11 cellular contexts compared by ENCODE assay signal in genomic region chr4:182018691-182019090, GRCh38.
DNase-seq lines count a peak whose midpoint lies in the region; ATAC-seq and TF ChIP-seq lines count a peak whose summit lies in the region.
"Had no signal": no experiment of that assay in that cellular context is flagged by ENCODE, and none has a peak within 500 bp of the region (broad histone marks: within the 10 kb centered on the region; RNA-seq: fewer than 3 reads in every experiment).

No MANE protein-coding gene starts in this region.

- H3K4me3 Mint-ChIP-seq in glutamatergic neuron (ENCODE audit: unreplicated experiment) = no peak overlapping the region
- H3K4me3 Mint-ChIP-seq: neural crest cell had no signal

- no peak for TF ChIP-seq CTCF in glutamatergic neuron (IDR thresholded peaks at IDR 0.05; ENCODE audit: partially characterized antibody, unreplicated experiment)
- TF ChIP-seq CTCF in right atrium auricular region (IDR thresholded peaks at IDR 0.05) = no peak
- TF ChIP-seq CTCF in coronary artery (IDR thresholded peaks at IDR 0.05) = no peak

- H3K4me3 ChIP-seq in right atrium auricular region (no peak overlapping the region), coronary artery (no peak overlapping the region)

- H3K36me3 Mint-ChIP-seq in glutamatergic neuron (ENCODE audit: unreplicated experiment) = no peaks in the 10 kb centered on the region

- DNase-seq in glutamatergic neuron (no peak), right atrium auricular region (ENCODE audit: low spot score) (no peak), coronary artery (ENCODE audit: low spot score) (no peak)
- no peak for DNase-seq in stimulated activated naive CD4-positive, alpha-beta T cell treated with Interleukin-2 at 50 U/mL for 16 hours (lab: John Stamatoyannopoulos, UW)
- DNase-seq: activated gamma-delta T cell, NCI-H446 had no signal

- no peaks in the 10 kb centered on the region for H3K27me3 ChIP-seq in right atrium auricular region

- no peaks in the 10 kb centered on the region for H3K9me3 ChIP-seq in right atrium auricular region

- H3K4me1 Mint-ChIP-seq in glutamatergic neuron (ENCODE audit: low read depth, unreplicated experiment) = peaks cover 15% of the 10 kb centered on the region
- H3K4me1 Mint-ChIP-seq: neural crest cell had no signal

- no peaks in the 10 kb centered on the region for H3K4me1 ChIP-seq in right atrium auricular region

- ATAC-seq in GM18517 (IDR thresholded peaks at IDR 0.05; ENCODE audit: unreplicated experiment) (peak; percentile 56), GM21367 (IDR thresholded peaks at IDR 0.05; ENCODE audit: unreplicated experiment) (peak; percentile 32), HG02943 (IDR thresholded peaks at IDR 0.05; ENCODE audit: low read depth, unreplicated experiment) (peak; percentile 47), HG03521 (IDR thresholded peaks at IDR 0.05; ENCODE audit: unreplicated experiment) (peak; percentile 51)

- H3K27ac ChIP-seq in right atrium auricular region (no peak overlapping the region), coronary artery (no peak overlapping the region)

- H3K27me3 Mint-ChIP-seq in glutamatergic neuron (ENCODE audit: unreplicated experiment) = peaks cover 5% of the 10 kb centered on the region

- H3K36me3 ChIP-seq in right atrium auricular region = no peaks in the 10 kb centered on the region

- no peaks in the 10 kb centered on the region for H3K9me3 Mint-ChIP-seq in glutamatergic neuron (ENCODE audit: unreplicated experiment)
- H3K9me3 Mint-ChIP-seq: neural crest cell had no signal

- no peak overlapping the region for H3K27ac Mint-ChIP-seq in glutamatergic neuron (ENCODE audit: unreplicated experiment)
